9 cellular contexts compared by ENCODE assay signal in genomic region chr2:38184964-38185603, GRCh38.
A peak's percentile ranks its signal among the peaks of the same experiment; 100 is the strongest.
DNase-seq lines count a peak whose midpoint lies in the region; ATAC-seq, FAIRE-seq and TF ChIP-seq lines count a peak whose summit lies in the region.
"Had no signal": no experiment of that assay in that cellular context is flagged by ENCODE, and none has a peak within 500 bp of the region (broad histone marks: within the 10 kb centered on the region; RNA-seq: fewer than 3 reads in every experiment).

No MANE protein-coding gene starts in this region.

- no peak for TF ChIP-seq POLR2A in transverse colon (IDR thresholded peaks at IDR 0.05)

- intact Hi-C loops in transverse colon (cut with DNase I; ENCODE audit: low total_unique reads) (no loop called here), tibial artery (cut with DNase I; ENCODE audit: low total_unique reads) (no loop called here)

- TF ChIP-seq CTCF in bronchial epithelial cell (IDR thresholded peaks at IDR 0.05; ENCODE audit: insufficient read depth, low read length, severe bottlenecking) = no peak
- no peak for TF ChIP-seq CTCF in transverse colon (IDR thresholded peaks at IDR 0.05)
- TF ChIP-seq CTCF in tibial artery (IDR thresholded peaks at IDR 0.05) = no peak

- no peaks in the 10 kb centered on the region for H3K27me3 ChIP-seq in bronchial epithelial cell (ENCODE audit: control insufficient read depth, insufficient read depth, low read length)
- H3K27me3 ChIP-seq in transverse colon = no peaks in the 10 kb centered on the region
- H3K27me3 ChIP-seq in tibial artery = no peaks in the 10 kb centered on the region

- in situ Hi-C loops in transverse colon (cut with MboI; ENCODE audit: low pct_ligation_motif_present in 1 of 4, low pct_unique_long_range_greater_than_20kb in 1 of 4, low sequenced_read_pairs in 3 of 4) = no loop called here

- no peaks in the 10 kb centered on the region for H3K36me3 ChIP-seq in bronchial epithelial cell (ENCODE audit: control insufficient read depth, insufficient read depth, low read length)
- no peaks in the 10 kb centered on the region for H3K36me3 ChIP-seq in transverse colon
- no peaks in the 10 kb centered on the region for H3K36me3 ChIP-seq in tibial artery

- H3K4me1 ChIP-seq in transverse colon (peaks cover 0 to 46% (median 13%) of the 10 kb centered on the region in 4 donors), tibial artery (peaks cover 0 to 9% (median 7%) of the 10 kb centered on the region in 4 donors)

- H3K9me3 ChIP-seq in transverse colon = no peaks in the 10 kb centered on the region
- no peaks in the 10 kb centered on the region for H3K9me3 ChIP-seq in tibial artery

- TF ChIP-seq EP300 in transverse colon (IDR thresholded peaks at IDR 0.05; ENCODE audit: low read depth) = no peak

- ATAC-seq in GM19452 (IDR thresholded peaks at IDR 0.05; ENCODE audit: unreplicated experiment) = peak; percentile 96
- peak; percentile 89 for ATAC-seq in HG03342 (IDR thresholded peaks at IDR 0.05; ENCODE audit: unreplicated experiment)

- DNase-seq in AG20443 (ENCODE audit: low spot score) (peak; percentile 50), bronchial epithelial cell (ENCODE audit: low read depth) (peak; percentile 92), activated T-cell treated with anti-CD3 and anti-CD28 coated beads for 4 hours (no peak), transverse colon (no peak), amygdala (lab: John Stamatoyannopoulos, UW) (no peak), tibial artery (no peak)

- FAIRE-seq in bronchial epithelial cell (lab: Jason Lieb, UNC) = no peak

- 60 to 80% methylated on average over 2 of the region's 2 CpGs for WGBS in transverse colon (ENCODE audit: low coverage in 1 of 2), 2 donors

- H3K4me3 ChIP-seq in bronchial epithelial cell (ENCODE audit: low read depth, low read length) (no peak overlapping the region), transverse colon (no peak overlapping the region), tibial artery (no peak overlapping the region)
- H3K4me3 ChIP-seq: skin epidermis had no signal

- peak overlapping the region in 1 of 4 donors; percentile 7 for H3K27ac ChIP-seq in transverse colon
- peak overlapping the region in 1 of 2 donors; percentile 40 for H3K27ac ChIP-seq in tibial artery

Comparison
In these comparisons a context has a peak if more than half of its experiments do, and no peak if none do; other contexts are left out.
1. DNase-seq: peak in AG20443 (single experiment) and bronchial epithelial cell (single experiment); none in activated T-cell treated with anti-CD3 and anti-CD28 coated beads for 4 hours (single experiment), transverse colon (single experiment), amygdala (0 of 56) and tibial artery (0 of 2).